In genomic region chr16:50266337-50267091, GRCh38 we compare ENCODE assay signal across 9 cellular contexts. TPM values are rescaled to one million over a fixed set of nuclear protein-coding genes. Genes with fewer than 3 reads are reported as not detected.
DNase-seq lines count a peak whose midpoint lies in the region; ATAC-seq and TF ChIP-seq lines count a peak whose summit lies in the region.
"Had no signal": no experiment of that assay in that cellular context is flagged by ENCODE, and none has a peak within 500 bp of the region (broad histone marks: within the 10 kb centered on the region; RNA-seq: fewer than 3 reads in every experiment).

TSS of gene ADCY7 (plus strand) at chr16:50266551. CDS start at chr16:50288180, 21,629 bp downstream.

- no peaks in the 10 kb centered on the region for H3K9me2 ChIP-seq in PC-9 (ENCODE audit: insufficient read depth)

- intact Hi-C loops in PC-9 (cut with micrococcal nuclease; ENCODE audit: unreplicated experiment): no loop called here

- no peaks in the 10 kb centered on the region for H3K9me3 ChIP-seq in PC-9 (ENCODE audit: insufficient read depth, low read depth)

- H2AFZ ChIP-seq in PC-9: peak within 1 kb of the TSS; percentile 66

- no peaks in the 10 kb centered on the region for H3K79me2 ChIP-seq in PC-9 (ENCODE audit: low read depth)

- H3F3A ChIP-seq in PC-9 (ENCODE audit: insufficient read depth, low read depth): peaks cover 19% of the 10 kb centered on the region; the same call in 1 of the 2 replicates

- H3K27ac ChIP-seq in PC-9 (0 out of 2 replicates have a peak within 1 kb of the TSS, but pooled peaks have one; percentile 30), rectal smooth muscle tissue (ENCODE audit: low read depth, low read length) (no peak within 1 kb of the TSS), urinary bladder (ENCODE audit: low read depth) (peak within 1 kb of the TSS; percentile 43)
- H3K27ac ChIP-seq: 22Rv1 had no signal

- BruUV-seq in PC-9 (replicated peaks; lab: Mats Ljungman, UMichigan): no TSS peak

- H3K27me3 ChIP-seq in PC-9 (ENCODE audit: insufficient read depth, low read depth): no peaks in the 10 kb centered on the region
- no peaks in the 10 kb centered on the region for H3K27me3 ChIP-seq in rectal smooth muscle tissue (ENCODE audit: control insufficient read depth, insufficient read depth, low read length)

- POLR2A ChIA-PET in PC-9 (lab: Charles Lee; ENCODE audit: unreplicated experiment): interaction anchor here (0.6 kb wide), 1 partner anchor 396 kb away, joined by 3 read pairs; no protein-coding TSS in a partner anchor

- H3K36me3 ChIP-seq in PC-9 (ENCODE audit: low read depth) (no peaks in the 10 kb centered on the region), rectal smooth muscle tissue (ENCODE audit: control insufficient read depth, insufficient read depth, low read length) (no peaks in the 10 kb centered on the region), urinary bladder (ENCODE audit: insufficient read depth) (no peaks in the 10 kb centered on the region)

- DNase-seq in NCI-H82 (lab: John Stamatoyannopoulos, UW): peak; percentile 37
- DNase-seq in NCI-H82 treated with DMSO at 0.1 percent for 48 hours (lab: John Stamatoyannopoulos, UW; ENCODE audit: unreplicated experiment): no peak
- DNase-seq in PC-9: peak; percentile 66 to 77
- DNase-seq in activated T-helper 1 cell treated with Interleukin-2 at 50 U/mL for 16 hours (ENCODE audit: low read depth): peak; percentile 80
- DNase-seq in foreskin melanocyte: peak; percentile 22

- no peak for TF ChIP-seq CTCF in PC-9 (conservative IDR thresholded peaks at IDR 0.05)

- H3K4me3 ChIP-seq in PC-9 (peak within 1 kb of the TSS; percentile 43; the same call in 1 of the 2 replicates), rectal smooth muscle tissue (ENCODE audit: low read length) (peak within 1 kb of the TSS; percentile 66), urinary bladder (ENCODE audit: low read depth, low read length) (peak within 1 kb of the TSS; percentile 16)

- WGBS in urinary bladder: 28% methylated on average over 25 of the region's 25 CpGs

- peaks cover 35% of the 10 kb centered on the region for H3K4me1 ChIP-seq in PC-9 (replicated peaks; ENCODE audit: insufficient read depth)
- no peaks in the 10 kb centered on the region for H3K4me1 ChIP-seq in rectal smooth muscle tissue (ENCODE audit: control insufficient read depth, insufficient read depth, low read length)
- no peaks in the 10 kb centered on the region for H3K4me1 ChIP-seq in urinary bladder (ENCODE audit: insufficient read depth)

- H3K4me2 ChIP-seq in PC-9: peak within 1 kb of the TSS; percentile 76

- ATAC-seq in HG03064 (IDR thresholded peaks at IDR 0.05; ENCODE audit: low read depth, unreplicated experiment): peak; percentile 72

- CTCF ChIA-PET in PC-9 (lab: Charles Lee): interaction anchor here (0.6 to 0.7 kb wide), 3 partner anchors 11 to 1574 kb away, joined by 3 to 6 read pairs (median 3); no protein-coding TSS in a partner anchor

- no peaks in the 10 kb centered on the region for H4K20me1 ChIP-seq in PC-9 (ENCODE audit: insufficient read depth)

- no peak within 1 kb of the TSS for H3K9ac ChIP-seq in rectal smooth muscle tissue (ENCODE audit: low read length)

RNA-seq across cellular contexts. Expression of gene ADCY7, which starts in this region (rescaled TPM):
- total RNA-seq in PC-9 (2021): 39.3 and 59.5 TPM in 2 replicates
- 14.2 TPM for total RNA-seq in urinary bladder
- 8.9 TPM for polyA plus RNA-seq in urinary bladder

Comparison
In these comparisons a context has a peak if more than half of its experiments do, and no peak if none do; other contexts are left out.
1. H3K4me3 ChIP-seq: peak in every context shown above with its lines; median percentile 66 in rectal smooth muscle tissue; 43 in PC-9; 16 in urinary bladder.